ENCODE assay signal across 8 cellular contexts in the genomic region with DNA sequence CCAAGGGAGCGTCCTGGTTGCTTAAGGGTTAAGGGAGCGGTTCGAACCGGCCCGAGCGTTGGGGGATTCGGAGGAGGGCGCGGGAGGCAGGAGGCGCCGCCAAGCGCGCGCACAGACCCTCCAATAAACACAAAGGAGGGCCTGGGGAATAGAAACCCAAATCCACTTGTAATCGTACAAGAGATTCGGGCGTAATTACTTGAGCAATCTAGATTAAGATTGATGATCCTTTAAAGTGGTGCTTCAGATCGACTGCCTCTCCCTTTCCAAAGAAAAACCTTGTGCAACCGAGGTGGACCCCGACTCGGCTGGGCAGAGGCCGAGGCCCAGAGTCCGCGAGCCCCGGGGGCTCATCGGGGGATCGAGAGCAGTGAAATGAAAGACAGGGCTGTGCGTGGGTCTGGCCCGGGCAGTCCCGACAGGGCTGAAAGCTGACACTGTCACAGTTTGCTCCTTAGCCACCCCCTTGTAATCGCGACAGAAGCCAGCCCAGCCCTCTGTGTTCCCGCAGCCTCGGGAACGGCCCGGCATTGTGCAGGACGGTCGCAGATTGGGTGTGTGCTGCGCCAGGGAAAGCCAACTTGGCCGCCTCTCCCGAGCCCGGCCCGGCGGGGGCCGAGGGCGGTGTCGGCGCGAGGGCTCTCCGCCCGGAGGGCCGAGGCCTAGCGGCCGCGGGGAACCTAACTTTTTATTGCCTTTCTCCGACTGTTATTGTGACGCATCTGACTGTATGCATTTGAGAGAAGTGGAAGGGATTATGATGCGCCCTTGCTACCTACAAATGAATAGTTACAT. TPM values are rescaled to one million over a fixed set of nuclear protein-coding genes. Genes with fewer than 3 reads are reported as not detected.
DNase-seq lines count a peak whose midpoint lies in the region; ATAC-seq and TF ChIP-seq lines count a peak whose summit lies in the region.

No MANE protein-coding gene starts in this region.

- H3K36me3 ChIP-seq in transverse colon: no peaks in the 10 kb centered on the region

- WGBS in transverse colon (ENCODE audit: low coverage in 1 of 2), 2 donors: 13 to 15% methylated on average over 18 to 47 of the region's 58 CpGs

- H3K4me3 ChIP-seq in transverse colon: peak overlapping the region in 3 of 4 donors; percentile 11 to 50 (median 27)

- H3K36me3 Mint-ChIP-seq in activated CD4-positive, alpha-beta T cell treated with anti-CD3 and anti-CD28 coated beads, Interleukin-2, amount 10 ng/mL, durations not matched to agents 24 days and 14 days (ENCODE audit: low read depth): peaks cover 6% of the 10 kb centered on the region

- peak overlapping the region; percentile 37 for H3K4me3 Mint-ChIP-seq in activated CD4-positive, alpha-beta T cell treated with anti-CD3 and anti-CD28 coated beads, Interleukin-2, amount 10 ng/mL, durations not matched to agents 24 days and 14 days

- TF ChIP-seq POLR2A in transverse colon (IDR thresholded peaks at IDR 0.05): no peak

- peak overlapping the region; percentile 34 for H3K27ac Mint-ChIP-seq in activated CD4-positive, alpha-beta T cell treated with anti-CD3 and anti-CD28 coated beads, Interleukin-2, amount 10 ng/mL, durations not matched to agents 24 days and 14 days

- peaks cover 13% of the 10 kb centered on the region for H3K4me1 Mint-ChIP-seq in activated CD4-positive, alpha-beta T cell treated with anti-CD3 and anti-CD28 coated beads, Interleukin-2, amount 10 ng/mL, durations not matched to agents 24 days and 14 days

- H3K9me3 ChIP-seq in transverse colon: no peaks in the 10 kb centered on the region

- H3K4me1 ChIP-seq in transverse colon: peaks cover 0 to 10% (median 0%) of the 10 kb centered on the region in 4 donors

- TF ChIP-seq CTCF in transverse colon (IDR thresholded peaks at IDR 0.05): no peak

- no peak for TF ChIP-seq EP300 in transverse colon (IDR thresholded peaks at IDR 0.05; ENCODE audit: low read depth)

- peak overlapping the region; percentile 9 to 57 (median 32) for H3K27ac ChIP-seq in transverse colon

- H3K27me3 Mint-ChIP-seq in activated CD4-positive, alpha-beta T cell treated with anti-CD3 and anti-CD28 coated beads, Interleukin-2, amount 10 ng/mL, durations not matched to agents 24 days and 14 days: peaks cover 61% of the 10 kb centered on the region

- ATAC-seq in esophagus mucosa: peak; percentile 17

- peaks cover 26% of the 10 kb centered on the region for H3K9me3 Mint-ChIP-seq in activated CD4-positive, alpha-beta T cell treated with anti-CD3 and anti-CD28 coated beads, Interleukin-2, amount 10 ng/mL, durations not matched to agents 24 days and 14 days

- H3K27me3 ChIP-seq in transverse colon: peaks cover 74% of the 10 kb centered on the region

- no peak for DNase-seq in activated CD4-positive, alpha-beta T cell treated with anti-CD3 and anti-CD28 coated beads, Interleukin-2, amount 10 ng/mL, durations not matched to agents 24 days and 14 days
- no peak for DNase-seq in activated CD4-positive, alpha-beta T cell treated with anti-CD3 and anti-CD28 coated beads, Interleukin-2, amount 50 U/mL, for 4 hours
- DNase-seq in midbrain (lab: John Stamatoyannopoulos, UW) (peak; percentile 55), transverse colon (peak; percentile 9), NCI-H748 (lab: John Stamatoyannopoulos, UW; ENCODE audit: unreplicated experiment) (no peak), NCI-H1436 (lab: John Stamatoyannopoulos, UW) (no peak)
- DNase-seq in activated effector memory CD4-positive, alpha-beta T cell treated with Interleukin-2 at 50 U/mL for 16 hours: no peak

- in situ Hi-C loops in transverse colon (cut with MboI; ENCODE audit: low pct_ligation_motif_present in 1 of 4, low pct_unique_long_range_greater_than_20kb in 1 of 4, low sequenced_read_pairs in 3 of 4): no loop called here

- intact Hi-C loops in activated CD4-positive, alpha-beta T cell treated with anti-CD3 and anti-CD28 coated beads, Interleukin-2, amount 10 ng/mL, durations not matched to agents 24 days and 14 days (cut with micrococcal nuclease): loop anchor here (1.0 to 10.0 kb wide), 2 partner anchors 8 to 526 kb away; partner anchors contain the start of gene NBEA
- intact Hi-C loops in transverse colon (cut with DNase I; ENCODE audit: low total_unique reads): no loop called here

RNA-seq across cellular contexts. Expression of gene MAB21L1, which starts 5.6 kb away (rescaled TPM):
- total RNA-seq in activated CD4-positive, alpha-beta T cell treated with anti-CD3 and anti-CD28 coated beads, Interleukin-2, amount 10 ng/mL, durations not matched to agents 24 days and 14 days: not detected in 2 replicates
- 0.28 TPM for total RNA-seq in esophagus mucosa
- 1 to 10 TPM in 1 of 4 donors, under 1 TPM in 3; 0.48 to 3.7 (median 0.57) TPM for total RNA-seq in transverse colon

Comparison
In these comparisons a context has a peak if more than half of its experiments do, and no peak if none do; other contexts are left out.
1. DNase-seq: peak in midbrain (single experiment) and transverse colon (single experiment); none in activated CD4-positive, alpha-beta T cell treated with anti-CD3 and anti-CD28 coated beads, Interleukin-2, amount 10 ng/mL, durations not matched to agents 24 days and 14 days (single experiment), activated CD4-positive, alpha-beta T cell treated with anti-CD3 and anti-CD28 coated beads, Interleukin-2, amount 50 U/mL, for 4 hours (0 of 2), activated effector memory CD4-positive, alpha-beta T cell treated with Interleukin-2 at 50 U/mL for 16 hours (single experiment), NCI-H748 (single experiment) and NCI-H1436 (single experiment).